ENCODE assay signal across 8 cellular contexts in the genomic region with DNA sequence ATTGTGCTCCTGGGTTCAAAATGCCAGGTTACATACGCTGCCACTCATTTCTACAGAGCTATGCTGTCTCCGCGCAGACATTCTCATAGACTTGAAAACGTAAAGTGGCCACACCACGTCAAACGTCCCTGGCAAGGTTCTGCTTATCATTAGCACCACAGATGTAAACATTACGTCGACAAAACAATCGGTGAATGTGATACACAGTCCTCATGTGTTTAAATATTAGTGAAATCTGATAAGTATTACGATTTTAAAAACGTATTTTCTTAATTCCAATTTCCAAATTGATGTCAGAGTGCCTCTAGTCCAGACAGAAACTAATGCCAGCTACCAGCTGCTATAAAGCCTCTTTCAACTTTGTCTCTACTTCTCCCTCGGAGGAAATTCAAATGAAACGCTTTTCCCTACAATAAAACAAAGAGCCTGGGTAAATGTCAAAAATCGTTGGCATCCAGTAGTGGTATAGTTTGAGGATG. TPM values are rescaled to one million over a fixed set of nuclear protein-coding genes. Genes with fewer than 3 reads are reported as not detected.
A peak's percentile ranks its signal among the peaks of the same experiment; 100 is the strongest.
DNase-seq lines count a peak whose midpoint lies in the region; ATAC-seq and TF ChIP-seq lines count a peak whose summit lies in the region.

No MANE protein-coding gene starts in this region.

- TF ChIP-seq CTCF in HEK293 (tag by site-specific recombination; IDR thresholded peaks at IDR 0.05) (no peak), fibroblast of mammary gland (conservative IDR thresholded peaks at IDR 0.05; ENCODE audit: control insufficient read depth, insufficient read depth, low read depth, low read length) (no peak), neural crest cell (conservative IDR thresholded peaks at IDR 0.05) (no peak)

- no peak for ATAC-seq in GM18873 (IDR thresholded peaks at IDR 0.05; ENCODE audit: low FRiP score, unreplicated experiment)

- H3K4me1 Mint-ChIP-seq in neural crest cell: peaks cover 17% of the 10 kb centered on the region

- H3K4me3 ChIP-seq in HEK293 (ENCODE audit: low read depth, low read length) (peak overlapping the region; percentile 89), fibroblast of mammary gland (ENCODE audit: control insufficient read depth, low read depth, low read length) (peak overlapping the region; percentile 91)

- H3K9me3 ChIP-seq in HEK293 (ENCODE audit: control insufficient read depth, insufficient read depth, low read depth, low read length): no peaks in the 10 kb centered on the region

- H3K27me3 Mint-ChIP-seq in neural crest cell (ENCODE audit: low read depth): peaks cover 35% of the 10 kb centered on the region

- H3K27ac ChIP-seq in HEK293 (ENCODE audit: extremely low read depth, low read depth, low read length) (peak overlapping the region; percentile 93), caudate nucleus (ENCODE audit: low read depth, low read length) (no peak overlapping the region)

- no peaks in the 10 kb centered on the region for H3K9me3 Mint-ChIP-seq in neural crest cell

- peak overlapping the region; percentile 93 for H3K4me3 Mint-ChIP-seq in neural crest cell

- no peaks in the 10 kb centered on the region for H3K36me3 ChIP-seq in HEK293 (ENCODE audit: control insufficient read depth in 2 of 2, insufficient read depth in 1 of 2, low read length in 2 of 2)

- peak; percentile 16 for DNase-seq in GM03348 (ENCODE audit: low spot score)
- DNase-seq in NCI-H2227 (lab: John Stamatoyannopoulos, UW; ENCODE audit: unreplicated experiment): peak; percentile 59
- peak; percentile 46 for DNase-seq in activated CD4-positive, alpha-beta T cell treated with anti-CD3 and anti-CD28 coated beads, Interleukin-2, amount 50 U/mL, for 1 hour
- peak; percentile 79 for DNase-seq in fibroblast of mammary gland (ENCODE audit: low read depth)
- no peak for DNase-seq in neural crest cell (ENCODE audit: low read depth, low spot score)
- DNase-seq in caudate nucleus (lab: John Stamatoyannopoulos, UW): no peak

- H3K36me3 Mint-ChIP-seq in neural crest cell (ENCODE audit: low read depth): no peaks in the 10 kb centered on the region

- H3K27ac Mint-ChIP-seq in neural crest cell (ENCODE audit: unreplicated experiment): peak overlapping the region; percentile 73

- CTCF ChIA-PET in HEK293 (lab: Yijun Ruan, JAX): no interaction called here

- POLR2A ChIA-PET in HEK293 (lab: Yijun Ruan, JAX): interaction anchor here (2.1 to 2.6 kb wide), 2 partner anchors 10 to 106 kb away, joined by 8 to 9 read pairs; no protein-coding TSS in a partner anchor

- H3K4me1 ChIP-seq in HEK293 (ENCODE audit: control insufficient read depth, insufficient read depth, low read length): peaks cover 16% of the 10 kb centered on the region; the same call in 1 of the 2 replicates

TF ChIP-seq in HEK293, 187 proteins besides CTCF, POLR2A, EP300 and RAD21 (continues in another document):
- TF ChIP-seq, protein P1, sequence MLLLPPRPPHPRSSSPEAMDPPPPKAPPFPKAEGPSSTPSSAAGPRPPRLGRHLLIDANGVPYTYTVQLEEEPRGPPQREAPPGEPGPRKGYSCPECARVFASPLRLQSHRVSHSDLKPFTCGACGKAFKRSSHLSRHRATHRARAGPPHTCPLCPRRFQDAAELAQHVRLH (tag by site-specific recombination; IDR thresholded peaks at IDR 0.05): no peak
- no peak for TF ChIP-seq ZNF23 (tag by site-specific recombination; IDR thresholded peaks at IDR 0.05; ENCODE audit: borderline replicate concordance)
- TF ChIP-seq OVOL3 (tag by site-specific recombination; IDR thresholded peaks at IDR 0.05): no peak
- TF ChIP-seq ZNF169 (tag by site-specific recombination; IDR thresholded peaks at IDR 0.05): no peak
- peak; percentile 28; the same call in 1 of the 2 replicates for TF ChIP-seq ZBTB17 (tag by site-specific recombination; IDR thresholded peaks at IDR 0.05)
- no peak for TF ChIP-seq ZNF426 (tag by site-specific recombination; IDR thresholded peaks at IDR 0.05)
- no peak for TF ChIP-seq ZNF529 (tag by site-specific recombination; IDR thresholded peaks at IDR 0.05; ENCODE audit: insufficient replicate concordance)
- no peak for TF ChIP-seq ZNF248 (tag by site-specific recombination; IDR thresholded peaks at IDR 0.05)
- TF ChIP-seq ZNF768 (tag by site-specific recombination; IDR thresholded peaks at IDR 0.05): no peak
- TF ChIP-seq ZNF239 (tag by site-specific recombination; IDR thresholded peaks at IDR 0.05): peak; percentile 92; the same call in 1 of the 2 replicates
- TF ChIP-seq KLF10 (tag by site-specific recombination; IDR thresholded peaks at IDR 0.05): 0 out of 2 replicates have a peak, but pooled peaks have one; percentile 8
- peak; percentile 19; the same call in 1 of the 2 replicates for TF ChIP-seq FEZF1 (tag by site-specific recombination; IDR thresholded peaks at IDR 0.05)
- TF ChIP-seq, protein P2, sequence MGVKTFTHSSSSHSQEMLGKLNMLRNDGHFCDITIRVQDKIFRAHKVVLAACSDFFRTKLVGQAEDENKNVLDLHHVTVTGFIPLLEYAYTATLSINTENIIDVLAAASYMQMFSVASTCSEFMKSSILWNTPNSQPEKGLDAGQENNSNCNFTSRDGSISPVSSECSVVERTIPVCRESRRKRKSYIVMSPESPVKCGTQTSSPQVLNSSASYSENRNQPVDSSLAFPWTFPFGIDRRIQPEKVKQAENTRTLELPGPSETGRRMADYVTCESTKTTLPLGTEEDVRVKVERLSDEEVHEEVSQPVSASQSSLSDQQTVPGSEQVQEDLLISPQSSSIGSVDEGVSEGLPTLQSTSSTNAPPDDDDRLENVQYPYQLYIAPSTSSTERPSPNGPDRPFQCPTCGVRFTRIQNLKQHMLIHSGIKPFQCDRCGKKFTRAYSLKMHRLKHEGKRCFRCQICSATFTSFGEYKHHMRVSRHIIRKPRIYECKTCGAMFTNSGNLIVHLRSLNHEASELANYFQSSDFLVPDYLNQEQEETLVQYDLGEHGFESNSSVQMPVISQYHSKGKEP (tag by site-specific recombination; IDR thresholded peaks at IDR 0.05): no peak
- no peak for TF ChIP-seq KLF8 (tag by site-specific recombination; IDR thresholded peaks at IDR 0.05)
- TF ChIP-seq ZSCAN30 (tag by site-specific recombination; IDR thresholded peaks at IDR 0.05): no peak
- no peak for TF ChIP-seq ZNF157 (tag by site-specific recombination; IDR thresholded peaks at IDR 0.05)
- TF ChIP-seq PRDM1 (tag by site-specific recombination; IDR thresholded peaks at IDR 0.05): no peak
- no peak for TF ChIP-seq OSR2 (tag by site-specific recombination; IDR thresholded peaks at IDR 0.05)
- TF ChIP-seq GLIS1 (tag by site-specific recombination; IDR thresholded peaks at IDR 0.05): no peak
- TF ChIP-seq SP7 (tag by site-specific recombination; IDR thresholded peaks at IDR 0.05): no peak
- TF ChIP-seq, protein P3, sequence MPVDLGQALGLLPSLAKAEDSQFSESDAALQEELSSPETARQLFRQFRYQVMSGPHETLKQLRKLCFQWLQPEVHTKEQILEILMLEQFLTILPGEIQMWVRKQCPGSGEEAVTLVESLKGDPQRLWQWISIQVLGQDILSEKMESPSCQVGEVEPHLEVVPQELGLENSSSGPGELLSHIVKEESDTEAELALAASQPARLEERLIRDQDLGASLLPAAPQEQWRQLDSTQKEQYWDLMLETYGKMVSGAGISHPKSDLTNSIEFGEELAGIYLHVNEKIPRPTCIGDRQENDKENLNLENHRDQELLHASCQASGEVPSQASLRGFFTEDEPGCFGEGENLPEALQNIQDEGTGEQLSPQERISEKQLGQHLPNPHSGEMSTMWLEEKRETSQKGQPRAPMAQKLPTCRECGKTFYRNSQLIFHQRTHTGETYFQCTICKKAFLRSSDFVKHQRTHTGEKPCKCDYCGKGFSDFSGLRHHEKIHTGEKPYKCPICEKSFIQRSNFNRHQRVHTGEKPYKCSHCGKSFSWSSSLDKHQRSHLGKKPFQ (tag by site-specific recombination; IDR thresholded peaks at IDR 0.05): no peak
- TF ChIP-seq, protein P4, sequence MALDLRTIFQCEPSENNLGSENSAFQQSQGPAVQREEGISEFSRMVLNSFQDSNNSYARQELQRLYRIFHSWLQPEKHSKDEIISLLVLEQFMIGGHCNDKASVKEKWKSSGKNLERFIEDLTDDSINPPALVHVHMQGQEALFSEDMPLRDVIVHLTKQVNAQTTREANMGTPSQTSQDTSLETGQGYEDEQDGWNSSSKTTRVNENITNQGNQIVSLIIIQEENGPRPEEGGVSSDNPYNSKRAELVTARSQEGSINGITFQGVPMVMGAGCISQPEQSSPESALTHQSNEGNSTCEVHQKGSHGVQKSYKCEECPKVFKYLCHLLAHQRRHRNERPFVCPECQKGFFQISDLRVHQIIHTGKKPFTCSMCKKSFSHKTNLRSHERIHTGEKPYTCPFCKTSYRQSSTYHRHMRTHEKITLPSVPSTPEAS (tag by site-specific recombination; IDR thresholded peaks at IDR 0.05): no peak
- TF ChIP-seq ZNF629 (tag by site-specific recombination; IDR thresholded peaks at IDR 0.05): peak; percentile 71; the same call in 1 of the 2 replicates
- TF ChIP-seq, protein P5, sequence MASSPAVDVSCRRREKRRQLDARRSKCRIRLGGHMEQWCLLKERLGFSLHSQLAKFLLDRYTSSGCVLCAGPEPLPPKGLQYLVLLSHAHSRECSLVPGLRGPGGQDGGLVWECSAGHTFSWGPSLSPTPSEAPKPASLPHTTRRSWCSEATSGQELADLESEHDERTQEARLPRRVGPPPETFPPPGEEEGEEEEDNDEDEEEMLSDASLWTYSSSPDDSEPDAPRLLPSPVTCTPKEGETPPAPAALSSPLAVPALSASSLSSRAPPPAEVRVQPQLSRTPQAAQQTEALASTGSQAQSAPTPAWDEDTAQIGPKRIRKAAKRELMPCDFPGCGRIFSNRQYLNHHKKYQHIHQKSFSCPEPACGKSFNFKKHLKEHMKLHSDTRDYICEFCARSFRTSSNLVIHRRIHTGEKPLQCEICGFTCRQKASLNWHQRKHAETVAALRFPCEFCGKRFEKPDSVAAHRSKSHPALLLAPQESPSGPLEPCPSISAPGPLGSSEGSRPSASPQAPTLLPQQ (tag by site-specific recombination; IDR thresholded peaks at IDR 0.05): no peak
- TF ChIP-seq SCRT1 (tag by site-specific recombination; IDR thresholded peaks at IDR 0.05; ENCODE audit: borderline replicate concordance): no peak
- no peak for TF ChIP-seq ZNF660 (tag by site-specific recombination; IDR thresholded peaks at IDR 0.05)
- no peak for TF ChIP-seq ZNF658 (tag by site-specific recombination; IDR thresholded peaks at IDR 0.05)
- TF ChIP-seq ZNF560 (tag by site-specific recombination; IDR thresholded peaks at IDR 0.05; ENCODE audit: borderline replicate concordance): no peak

RNA-seq across cellular contexts. Expression of a gene that starts 1.1 kb away (rescaled TPM):
- 7.3 and 8.1 TPM in 2 replicates for total RNA-seq in neural crest cell

Comparison
In these comparisons a context has a peak if more than half of its experiments do, and no peak if none do; other contexts are left out.
1. DNase-seq: peak in GM03348 (single experiment), NCI-H2227 (single experiment), activated CD4-positive, alpha-beta T cell treated with anti-CD3 and anti-CD28 coated beads, Interleukin-2, amount 50 U/mL, for 1 hour (single experiment) and fibroblast of mammary gland (single experiment); none in neural crest cell (single experiment) and caudate nucleus (0 of 61).